In the genomic region with DNA sequence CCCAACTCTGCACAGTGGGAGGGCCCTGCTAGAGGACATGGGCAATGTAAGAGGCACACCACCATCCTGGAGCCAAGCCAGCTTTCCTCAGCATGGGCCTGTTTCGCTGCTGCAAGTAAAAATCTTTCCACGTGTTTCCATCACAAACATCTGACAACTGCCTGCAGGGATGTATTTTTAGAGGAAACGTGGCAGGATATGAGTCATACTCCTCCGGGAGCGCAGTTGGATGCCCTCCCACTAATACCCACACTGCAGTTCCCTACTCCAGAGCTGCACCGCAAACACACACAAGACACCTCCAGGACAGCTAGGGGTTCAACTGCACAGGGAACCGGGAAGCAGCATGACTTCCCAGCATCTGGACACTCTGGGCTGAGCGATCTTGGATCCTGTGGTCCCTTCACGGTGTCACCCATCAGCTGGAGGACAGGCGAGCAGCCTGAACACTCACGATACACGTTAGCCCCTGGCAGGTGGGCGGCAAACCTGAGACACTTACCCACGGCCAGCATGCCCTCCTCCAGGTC, we compare ENCODE assay signal across 9 cellular contexts. TPM values are rescaled to one million over a fixed set of nuclear protein-coding genes. Genes with fewer than 3 reads are reported as not detected.
A peak's percentile ranks its signal among the peaks of the same experiment; 100 is the strongest.
DNase-seq lines count a peak whose midpoint lies in the region; ATAC-seq and TF ChIP-seq lines count a peak whose summit lies in the region.
"Had no signal": no experiment of that assay in that cellular context is flagged by ENCODE, and none has a peak within 500 bp of the region (broad histone marks: within the 10 kb centered on the region; RNA-seq: fewer than 3 reads in every experiment).

No MANE protein-coding gene starts in this region.

- no peak overlapping the region for H3K4me3 Mint-ChIP-seq in mesothelial cell of epicardium

- H3K27ac ChIP-seq in aorta (ENCODE audit: low read depth in 1 of 2, low read length in 2 of 2), result peak overlapping the region; percentile 16 to 96

- no peaks in the 10 kb centered on the region for H3K27me3 ChIP-seq in aorta (ENCODE audit: control insufficient read depth in 1 of 2, insufficient read depth in 2 of 2, low read length in 1 of 2)

- peaks cover 11% of the 10 kb centered on the region in 2 donors for H3K4me1 ChIP-seq in aorta (ENCODE audit: control insufficient read depth in 1 of 2, insufficient read depth in 2 of 2, low read length in 2 of 2)

- H3K9me3 ChIP-seq in aorta (ENCODE audit: control insufficient read depth, low read length), result no peaks in the 10 kb centered on the region

- peaks cover 28% of the 10 kb centered on the region for H3K4me1 Mint-ChIP-seq in mesothelial cell of epicardium

- ATAC-seq in aorta (ENCODE audit: low FRiP score) (peak; percentile 93), HG02885 (IDR thresholded peaks at IDR 0.05; ENCODE audit: poor library complexity, unreplicated experiment) (no peak), GM18868 (IDR thresholded peaks at IDR 0.05; ENCODE audit: unreplicated experiment) (no peak)

- no peak overlapping the region for H3K4me3 ChIP-seq in aorta (ENCODE audit: low read length in 2 of 2)

- intact Hi-C loops in aorta (cut with DNase I), result loop anchor here in 1 of 2 donors (2.0 kb wide), 1 partner anchor 46 kb away; the partner anchor contains the start of gene ANXA11

- H3K27me3 Mint-ChIP-seq in mesothelial cell of epicardium (ENCODE audit: low read depth), result no peaks in the 10 kb centered on the region

- H3K36me3 ChIP-seq in aorta (ENCODE audit: control insufficient read depth in 1 of 2, insufficient read depth in 2 of 2, low read length in 1 of 2), result peaks cover 0 to 3% of the 10 kb centered on the region in 2 donors

- H3K27ac Mint-ChIP-seq in mesothelial cell of epicardium, result peak overlapping the region; percentile 86

- 18 to 20% methylated on average over 14 of the region's 14 CpGs for WGBS in aorta, 2 donors

- DNase-seq in H4 (ENCODE audit: low spot score), result peak; percentile 99
- DNase-seq in RKO (ENCODE audit: low spot score), result peak; percentile 92
- DNase-seq in dermis blood vessel endothelial cell, result peak; percentile 97
- no peak for DNase-seq in mesothelial cell of epicardium (ENCODE audit: low spot score in 2 of 2, unreplicated experiment in 2 of 2)
- DNase-seq in aorta, result peak; percentile 94 to 96
- DNase-seq in NCI-H748 (lab: John Stamatoyannopoulos, UW; ENCODE audit: unreplicated experiment), result no peak

- no peak for TF ChIP-seq CTCF in mesothelial cell of epicardium (IDR thresholded peaks at IDR 0.05; ENCODE audit: unreplicated experiment)

- no peaks in the 10 kb centered on the region for H3K9me3 Mint-ChIP-seq in mesothelial cell of epicardium

- H3K36me3 Mint-ChIP-seq in mesothelial cell of epicardium, result peaks cover 68% of the 10 kb centered on the region

RNA-seq across cellular contexts. Expression of gene PLAC9, which starts 26.1 kb away (rescaled TPM):
- not detected in 2 replicates for total RNA-seq in H4 (2014; rRNA removed; shearing (Covaris generic))
- total RNA-seq in dermis blood vessel endothelial cell, result 0.60 and 0.68 TPM in 2 replicates
- total RNA-seq in mesothelial cell of epicardium, result 24.0 to 30.3 TPM (median 25.1 TPM) in 3 replicates
- total RNA-seq in aorta, result 100 to 1,000 TPM in 1 of 2 donors, 10 to 100 TPM in 1; 37.7 to 113 TPM
- polyA plus RNA-seq in aorta, result 100 to 1,000 TPM in 1 of 2 donors, 10 to 100 TPM in 1; 72.6 to 166 TPM
- total RNA-seq: T-helper 1 cell treated with Interleukin-12 subunit alpha and Interleukin-12 subunit beta and Interleukin-4 antibody, amounts not matched to agents 30 ng/mL and 1 ng/mL, for 36 hours had no signal

RNA-seq across cellular contexts. Expression of gene ANXA11, which starts 46.7 kb away (rescaled TPM):
- 51.6 and 65.3 TPM in 2 replicates for total RNA-seq in H4 (2014; rRNA removed; shearing (Covaris generic))
- total RNA-seq in dermis blood vessel endothelial cell (33.7 and 54.9 TPM in 2 replicates), mesothelial cell of epicardium (215 to 238 TPM (median 226 TPM) in 3 replicates), aorta (100 to 1,000 TPM; 227 to 256 TPM)
- polyA plus RNA-seq in aorta, result 100 to 1,000 TPM in 1 of 2 donors, 10 to 100 TPM in 1; 97.3 to 160 TPM

Comparison
In these comparisons a context has a peak if more than half of its experiments do, and no peak if none do; other contexts are left out.
1. DNase-seq: peak in H4 (single experiment), RKO (single experiment), dermis blood vessel endothelial cell (single experiment) and aorta (2 of 2); none in mesothelial cell of epicardium (0 of 2) and NCI-H748 (single experiment).
2. RNA of gene PLAC9, which starts 26.1 kb away (total RNA-seq): 37.7 to 113 TPM in aorta and 24.0 to 30.3 TPM in mesothelial cell of epicardium; 0.60 to 0.68 TPM in dermis blood vessel endothelial cell and not detected in H4; every median in the first group is over 10 times any median in the second.